1 cellular context compared by ENCODE assay signal in genomic region chr9:89896806-89897340, GRCh38.
TF ChIP-seq lines count a peak whose summit lies in the region.

No MANE protein-coding gene starts in this region.

TF ChIP-seq in WTC11, 78 proteins besides CTCF, POLR2A, EP300 and RAD21 (continued from another document):
- TF ChIP-seq, protein P1, sequence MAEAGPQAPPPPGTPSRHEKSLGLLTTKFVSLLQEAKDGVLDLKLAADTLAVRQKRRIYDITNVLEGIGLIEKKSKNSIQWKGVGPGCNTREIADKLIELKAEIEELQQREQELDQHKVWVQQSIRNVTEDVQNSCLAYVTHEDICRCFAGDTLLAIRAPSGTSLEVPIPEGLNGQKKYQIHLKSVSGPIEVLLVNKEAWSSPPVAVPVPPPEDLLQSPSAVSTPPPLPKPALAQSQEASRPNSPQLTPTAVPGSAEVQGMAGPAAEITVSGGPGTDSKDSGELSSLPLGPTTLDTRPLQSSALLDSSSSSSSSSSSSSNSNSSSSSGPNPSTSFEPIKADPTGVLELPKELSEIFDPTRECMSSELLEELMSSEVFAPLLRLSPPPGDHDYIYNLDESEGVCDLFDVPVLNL (CRISPR knock-in tag; IDR thresholded peaks at IDR 0.05; ENCODE audit: borderline replicate concordance, low read depth) = no peak
- no peak for TF ChIP-seq RORB (CRISPR knock-in tag; IDR thresholded peaks at IDR 0.05)
- no peak for TF ChIP-seq AR (CRISPR knock-in tag; IDR thresholded peaks at IDR 0.05)
TF ChIP-seq in WTC11: peak in this region for 0.
